ENCODE assay signal across 1 cellular context in genomic region chr1:212477014-212477679, GRCh38.
TF ChIP-seq lines count a peak whose summit lies in the region.

No MANE protein-coding gene starts in this region.

TF ChIP-seq in K562, 482 proteins besides CTCF, POLR2A, EP300 and RAD21 (continued from another document and continues in another):
- TF ChIP-seq PTBP1 (IDR thresholded peaks at IDR 0.05; ENCODE audit: low read depth, low read length) (no peak), ZNF282 (CRISPR knock-in tag; IDR thresholded peaks at IDR 0.05) (no peak), IFI16 (CRISPR knock-in tag; IDR thresholded peaks at IDR 0.05) (no peak), STAG1 (CRISPR knock-in tag; IDR thresholded peaks at IDR 0.05; ENCODE audit: borderline replicate concordance) (peak; percentile 57), ZNF76 (CRISPR knock-in tag; IDR thresholded peaks at IDR 0.05; ENCODE audit: borderline replicate concordance) (no peak), DEAF1 (CRISPR knock-in tag; IDR thresholded peaks at IDR 0.05) (peak; percentile 73), CLOCK (CRISPR knock-in tag; IDR thresholded peaks at IDR 0.05; ENCODE audit: borderline replicate concordance) (no peak), NBN (IDR thresholded peaks at IDR 0.05; ENCODE audit: low read depth) (0 out of 2 replicates have a peak, but pooled peaks have one; percentile 27), HINFP (tag; conservative IDR thresholded peaks at IDR 0.05; ENCODE audit: low read depth) (no peak), XRCC4 (IDR thresholded peaks at IDR 0.05; ENCODE audit: extremely low read depth, insufficient read depth, insufficient read length) (no peak), FOXM1 (IDR thresholded peaks at IDR 0.05; ENCODE audit: low read depth) (no peak), FOXM1 (CRISPR knock-in tag; IDR thresholded peaks at IDR 0.05; ENCODE audit: low read depth) (no peak), BRD4 (IDR thresholded peaks at IDR 0.05) (no peak), CHD2 (IDR thresholded peaks at IDR 0.05; ENCODE audit: low read depth, low read length) (no peak), STAT5A (IDR thresholded peaks at IDR 0.05; ENCODE audit: borderline replicate concordance, low read length) (no peak), ZBTB33 (CRISPR knock-in tag; IDR thresholded peaks at IDR 0.05) (no peak), CEBPB (tag; IDR thresholded peaks at IDR 0.05) (no peak), CTBP1 (IDR thresholded peaks at IDR 0.05; ENCODE audit: borderline replicate concordance) (peak; percentile 41; the same call in 1 of the 2 replicates), RUNX1 (IDR thresholded peaks at IDR 0.05; ENCODE audit: low read depth) (no peak), FIP1L1 (IDR thresholded peaks at IDR 0.05; ENCODE audit: low read depth, low read length, poor library complexity, severe bottlenecking) (no peak), HNRNPK (IDR thresholded peaks at IDR 0.05; ENCODE audit: low read depth, low read length, poor library complexity, severe bottlenecking) (no peak), CHD4 (IDR thresholded peaks at IDR 0.05; ENCODE audit: insufficient read depth, insufficient replicate concordance, low read depth, low read length, poor library complexity, severe bottlenecking) (no peak), TEAD4 (IDR thresholded peaks at IDR 0.05; ENCODE audit: low read length) (peak; percentile 17; the same call in 1 of the 2 replicates), TEAD4 (CRISPR knock-in tag; IDR thresholded peaks at IDR 0.05; ENCODE audit: borderline replicate concordance) (no peak), ZNF121 (CRISPR knock-in tag; conservative IDR thresholded peaks at IDR 0.05) (no peak), MYC (IDR thresholded peaks at IDR 0.05; ENCODE audit: low read depth, low read length) (0 out of 2 replicates have a peak, but pooled peaks have one; percentile 46), MYC (CRISPR knock-in tag; IDR thresholded peaks at IDR 0.05; ENCODE audit: borderline replicate concordance, low read depth) (no peak), JUN (IDR thresholded peaks at IDR 0.05; ENCODE audit: borderline replicate concordance, low read depth, low read length) (no peak), JUN (CRISPR knock-in tag; IDR thresholded peaks at IDR 0.05; ENCODE audit: borderline replicate concordance) (no peak), ZNF785 (CRISPR knock-in tag; IDR thresholded peaks at IDR 0.05) (no peak), ZNF778 (CRISPR knock-in tag; IDR thresholded peaks at IDR 0.05) (no peak), HMBOX1 (IDR thresholded peaks at IDR 0.05) (no peak), TRIM28 (IDR thresholded peaks at IDR 0.05) (no peak), CXXC5 (CRISPR knock-in tag; IDR thresholded peaks at IDR 0.05) (peak; percentile 19; the same call in 1 of the 2 replicates), ZBTB7A (IDR thresholded peaks at IDR 0.05; ENCODE audit: borderline replicate concordance, control insufficient read depth, low read depth, low read length) (no peak), BMI1 (IDR thresholded peaks at IDR 0.05; ENCODE audit: low read length) (peak; percentile 35; the same call in 1 of the 2 replicates), ARHGAP35 (IDR thresholded peaks at IDR 0.05; ENCODE audit: partially characterized antibody) (no peak), CC2D1A (IDR thresholded peaks at IDR 0.05) (peak; percentile 77), DMBX1 (CRISPR knock-in tag; IDR thresholded peaks at IDR 0.05; ENCODE audit: borderline replicate concordance) (peak; percentile 63; the same call in 1 of the 2 replicates), RB1 (IDR thresholded peaks at IDR 0.05; ENCODE audit: low read depth) (peak; percentile 80), C11orf30 (IDR thresholded peaks at IDR 0.05; ENCODE audit: low read depth) (no peak), FOXK1 (CRISPR knock-in tag; IDR thresholded peaks at IDR 0.05; ENCODE audit: borderline replicate concordance) (no peak), POLR2B (IDR thresholded peaks at IDR 0.05; ENCODE audit: low read depth, partially characterized antibody) (no peak), MBD1 (CRISPR knock-in tag; IDR thresholded peaks at IDR 0.05) (no peak), SMAD3 (CRISPR knock-in tag; conservative IDR thresholded peaks at IDR 0.05) (no peak), ETV6 (IDR thresholded peaks at IDR 0.05; ENCODE audit: borderline replicate concordance in 1 of 2, low read depth in 2 of 2, low read length in 1 of 2) (no peak), ETV6 (CRISPR knock-in tag; IDR thresholded peaks at IDR 0.05; ENCODE audit: borderline replicate concordance) (no peak), E2F3 (CRISPR knock-in tag; IDR thresholded peaks at IDR 0.05) (no peak), CBX2 (IDR thresholded peaks at IDR 0.05; ENCODE audit: insufficient read depth, low read length, poor library complexity, severe bottlenecking) (no peak), JUND (IDR thresholded peaks at IDR 0.05; ENCODE audit: borderline replicate concordance, low read depth, low read length) (peak; percentile 38; the same call in 1 of the 2 replicates), JUND (tag; IDR thresholded peaks at IDR 0.05; ENCODE audit: borderline replicate concordance, low read depth, low read length) (no peak), ZFP36 (IDR thresholded peaks at IDR 0.05; ENCODE audit: low read depth, low read length, partially characterized antibody) (peak; percentile 51), IRF9 (tag; IDR thresholded peaks at IDR 0.05) (no peak), MITF (IDR thresholded peaks at IDR 0.05) (no peak), SMC3 (conservative IDR thresholded peaks at IDR 0.05; ENCODE audit: insufficient read depth, low read depth, low read length) (peak; percentile 96), MYNN (IDR thresholded peaks at IDR 0.05) (no peak), MYNN (CRISPR knock-in tag; IDR thresholded peaks at IDR 0.05) (no peak), RAD51 (IDR thresholded peaks at IDR 0.05; ENCODE audit: borderline replicate concordance, low read depth) (no peak), ATF2 (CRISPR knock-in tag; IDR thresholded peaks at IDR 0.05) (no peak), NONO (IDR thresholded peaks at IDR 0.05; ENCODE audit: low read depth in 2 of 2, low read length in 1 of 2) (no peak)
